Comparison of ENCODE assay signal across 34 cellular contexts in the genomic region with DNA sequence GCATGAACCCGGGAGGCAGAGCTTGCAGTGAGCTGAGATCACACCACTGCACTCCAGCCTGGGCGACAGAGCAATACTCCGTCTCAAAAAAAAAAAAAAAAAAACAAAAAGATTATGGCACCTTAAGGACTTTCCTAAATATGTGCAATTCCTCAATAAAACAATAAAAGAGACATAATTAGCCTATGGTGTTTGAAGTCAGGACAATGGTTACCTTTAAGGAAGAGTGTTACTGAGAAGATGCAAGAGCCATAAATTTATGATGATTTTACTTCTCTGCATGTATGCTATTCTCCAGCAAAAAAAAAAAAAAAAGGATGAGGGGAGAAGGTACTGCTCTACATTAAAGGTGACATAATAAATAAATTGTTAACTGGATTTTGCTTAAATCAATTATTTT.
"Had no signal": no experiment of that assay in that cellular context is flagged by ENCODE, and none has a peak within 500 bp of the region (broad histone marks: within the 10 kb centered on the region; RNA-seq: fewer than 3 reads in every experiment).

No MANE protein-coding gene starts in this region.

- H3K9me3 ChIP-seq: MG63 had no signal

- DNase-seq: Karpas-422, Kasumi-1, MG63, MM.1S, MV-4-11, NCI-H1048, NCI-H1092, NCI-H1092 treated with DMSO at 0.1 percent for 48 hours, NCI-H1105, NCI-H1105 treated with DMSO at 0.1 percent for 48 hours, NCI-H1417, NCI-H1417 treated with DMSO at 0.1 percent for 48 hours, NCI-H1436, NCI-H1436 treated with DMSO at 0.1 percent for 48 hours, NCI-H146, NCI-H1694, NCI-H1694 treated with DMSO at 0.1 percent for 48 hours, NCI-H187, NCI-H187 treated with DMSO at 0.1 percent for 48 hours, NCI-H1930, NCI-H2029, NCI-H2029 treated with DMSO at 0.1 percent for 48 hours, NCI-H2081, NCI-H2081 treated with DMSO at 0.1 percent for 48 hours, NCI-H2107, NCI-H2171, NCI-H2171 treated with DMSO at 0.1 percent for 48 hours, NCI-H2227 treated with DMSO at 0.1 percent for 48 hours, NCI-H226, NCI-H345, NCI-H446, NCI-H446 treated with DMSO at 0.1 percent for 48 hours, NCI-H510A, NCI-H510A treated with DMSO at 0.1 percent for 48 hours had no signal

- H3K4me3 ChIP-seq: MG63 had no signal

- H3K36me3 ChIP-seq: MG63 had no signal

- H3K27me3 ChIP-seq: MG63 had no signal
